ENCODE assay signal across 8 cellular contexts in the genomic region with DNA sequence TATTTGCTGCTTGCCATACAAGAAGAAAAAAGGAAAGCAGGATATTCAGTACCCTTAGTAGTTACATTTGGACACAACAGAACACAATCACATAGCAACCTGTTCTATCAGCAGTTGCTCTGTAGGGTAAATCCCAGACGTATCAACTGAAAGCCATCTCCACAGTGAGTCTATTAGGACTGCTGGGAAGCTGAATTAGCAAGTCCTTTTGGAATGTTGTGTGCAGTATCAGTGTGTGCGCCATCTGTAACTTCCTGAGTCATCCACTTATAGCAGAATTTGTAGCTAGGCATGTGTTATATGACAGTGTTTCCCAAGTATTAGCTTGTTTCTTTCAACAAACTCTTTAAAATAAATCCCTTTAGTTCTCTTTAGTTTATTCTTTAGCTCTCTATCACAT. TPM values are rescaled to one million over a fixed set of nuclear protein-coding genes. Genes with fewer than 3 reads are reported as not detected.
DNase-seq lines count a peak whose midpoint lies in the region; ATAC-seq lines count a peak whose summit lies in the region.
"Had no signal": no experiment of that assay in that cellular context is flagged by ENCODE, and none has a peak within 500 bp of the region (broad histone marks: within the 10 kb centered on the region; RNA-seq: fewer than 3 reads in every experiment).

No MANE protein-coding gene starts in this region.

- ATAC-seq in HG02798 (IDR thresholded peaks at IDR 0.05; ENCODE audit: poor library complexity, unreplicated experiment) = no peak

- H3K27ac ChIP-seq in epithelial cell of prostate = no peak overlapping the region

- DNase-seq in GM03348 (ENCODE audit: low spot score) (peak; percentile 73), NCI-H524 treated with DMSO at 0.1 percent for 48 hours (lab: John Stamatoyannopoulos, UW) (peak; percentile 8), epithelial cell of prostate (ENCODE audit: low read depth, low spot score) (peak; percentile 71), renal cortical epithelial cell (ENCODE audit: low read depth) (peak; percentile 80), medulla oblongata (ENCODE audit: extremely low spot score) (no peak)
- DNase-seq in activated CD4-positive, alpha-beta T cell treated with anti-CD3 and anti-CD28 coated beads, Interleukin-2, amount 50 U/mL, for 1 hour = no peak
- DNase-seq: retina had no signal

RNA-seq across cellular contexts. Expression of gene CCDC30, which starts 21.3 kb away (rescaled TPM):
- 0.52 and 5.7 TPM in 2 replicates for total RNA-seq in renal cortical epithelial cell

RNA-seq across cellular contexts. Expression of gene PPCS, which starts 28.0 kb away (rescaled TPM):
- total RNA-seq in renal cortical epithelial cell = 42.7 and 63.0 TPM in 2 replicates

RNA-seq across cellular contexts. Expression of gene ZMYND12, which starts 28.6 kb away (rescaled TPM):
- 0.87 and 1.3 TPM in 2 replicates for total RNA-seq in renal cortical epithelial cell

Comparison
In these comparisons a context has a peak if more than half of its experiments do, and no peak if none do; other contexts are left out.
1. DNase-seq: peak in GM03348 (single experiment), NCI-H524 treated with DMSO at 0.1 percent for 48 hours (single experiment), epithelial cell of prostate (single experiment) and renal cortical epithelial cell (single experiment); none in medulla oblongata (single experiment) and activated CD4-positive, alpha-beta T cell treated with anti-CD3 and anti-CD28 coated beads, Interleukin-2, amount 50 U/mL, for 1 hour (single experiment).